In the genomic region with DNA sequence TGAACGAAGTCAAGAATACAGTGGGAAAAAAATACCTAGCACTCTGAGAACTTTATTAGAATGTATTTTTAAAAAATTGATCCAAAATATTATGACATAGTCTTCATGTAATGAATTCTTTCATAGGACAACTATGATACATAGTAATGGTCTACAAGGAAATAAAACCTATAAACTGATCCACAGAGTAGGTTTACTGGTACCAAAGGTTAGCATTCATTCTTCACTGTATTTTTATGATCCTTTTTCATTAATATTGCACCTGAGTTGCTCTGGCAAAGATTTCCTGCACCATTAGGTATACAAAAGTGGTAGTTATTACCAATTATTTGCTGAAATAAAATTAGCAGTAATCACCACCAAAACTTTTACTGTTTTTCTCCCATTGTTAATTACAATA, we compare ENCODE assay signal across 7 cellular contexts. TPM values are rescaled to one million over a fixed set of nuclear protein-coding genes. Genes with fewer than 3 reads are reported as not detected.
"Had no signal": no experiment of that assay in that cellular context is flagged by ENCODE, and none has a peak within 500 bp of the region (broad histone marks: within the 10 kb centered on the region; RNA-seq: fewer than 3 reads in every experiment).

No MANE protein-coding gene starts in this region.

- ATAC-seq: GM23338 had no signal

- DNase-seq: H9, HCEC 1CT, IMR-90 had no signal

- H3K4me3 ChIP-seq: GM23338 had no signal

- FAIRE-seq: H1, H54, HTR-8/SVneo had no signal

- H2AFZ ChIP-seq: GM23338 had no signal

- H3K4me2 ChIP-seq: GM23338 had no signal

- H3K27ac Mint-ChIP-seq: GM23338, H9 had no signal

- H3K4me3 Mint-ChIP-seq: GM23338, H9 had no signal

RNA-seq across cellular contexts. Expression of a gene that starts 26.3 kb away (rescaled TPM):
- total RNA-seq: IMR-90 had no signal
- polyA plus RNA-seq: IMR-90 had no signal
